1 cellular context compared by ENCODE assay signal in the genomic region with DNA sequence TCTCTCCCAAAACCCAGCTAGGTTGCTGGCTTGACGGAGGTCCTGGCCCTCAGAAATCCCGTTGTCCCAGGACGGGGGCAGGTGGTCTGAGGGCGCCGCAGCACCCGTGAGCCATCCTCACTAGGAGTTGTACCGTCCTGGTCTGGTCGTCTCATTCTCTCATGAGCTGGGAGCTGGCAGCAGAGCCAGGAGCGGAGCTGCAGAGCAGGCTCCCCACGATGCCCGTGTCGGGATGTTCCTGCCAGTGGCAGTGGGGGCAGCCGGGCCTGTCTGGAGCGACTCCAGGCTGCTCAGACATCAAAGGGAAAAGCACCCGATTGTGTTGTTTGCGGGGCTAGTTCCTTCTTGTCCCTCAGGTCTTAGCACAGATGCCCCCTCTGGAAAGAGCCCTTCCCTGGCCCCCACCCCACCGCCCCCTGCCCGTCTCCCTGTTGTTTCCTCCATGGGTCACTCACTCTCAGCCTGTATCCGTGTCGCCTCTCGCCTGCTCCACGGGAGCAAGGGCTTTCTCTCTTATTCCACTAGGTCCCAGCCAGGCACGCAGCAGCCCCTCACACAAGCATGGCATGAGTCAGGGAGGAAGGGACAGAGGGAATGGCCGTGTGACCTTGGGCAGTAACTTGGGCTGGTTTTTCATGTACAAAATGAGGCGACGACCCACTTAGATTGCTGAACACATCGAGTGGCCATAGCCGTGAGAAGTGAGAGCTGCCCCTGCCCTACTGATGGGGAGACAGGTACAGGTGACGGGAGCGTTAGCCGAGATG.
TF ChIP-seq lines count a peak whose summit lies in the region.

No MANE protein-coding gene starts in this region.

TF ChIP-seq in H1, 55 proteins besides CTCF, POLR2A, EP300 and RAD21:
- TF ChIP-seq CEBPB (IDR thresholded peaks at IDR 0.05; ENCODE audit: low read depth, low read length): no peak
- TF ChIP-seq GTF2F1 (IDR thresholded peaks at IDR 0.05; ENCODE audit: borderline replicate concordance, low read depth, low read length): no peak
- TF ChIP-seq CTBP2 (IDR thresholded peaks at IDR 0.05; ENCODE audit: borderline replicate concordance, insufficient read depth, insufficient read length, low read length): no peak
- TF ChIP-seq RNF2 (IDR thresholded peaks at IDR 0.05; ENCODE audit: borderline replicate concordance, low read depth, low read length, missing control alignments, poor library complexity, severe bottlenecking): no peak
- no peak for TF ChIP-seq HDAC6 (IDR thresholded peaks at IDR 0.05; ENCODE audit: low read depth, low read length)
- TF ChIP-seq KDM4A (IDR thresholded peaks at IDR 0.05; ENCODE audit: low read depth, low read length, severe bottlenecking): no peak
- TF ChIP-seq SP1 (IDR thresholded peaks at IDR 0.05; ENCODE audit: low read depth, low read length): no peak
- TF ChIP-seq KDM1A (IDR thresholded peaks at IDR 0.05; ENCODE audit: borderline replicate concordance, low read length): no peak
- TF ChIP-seq TAF1 (IDR thresholded peaks at IDR 0.05; ENCODE audit: low read depth, low read length): no peak
